In the genomic region with DNA sequence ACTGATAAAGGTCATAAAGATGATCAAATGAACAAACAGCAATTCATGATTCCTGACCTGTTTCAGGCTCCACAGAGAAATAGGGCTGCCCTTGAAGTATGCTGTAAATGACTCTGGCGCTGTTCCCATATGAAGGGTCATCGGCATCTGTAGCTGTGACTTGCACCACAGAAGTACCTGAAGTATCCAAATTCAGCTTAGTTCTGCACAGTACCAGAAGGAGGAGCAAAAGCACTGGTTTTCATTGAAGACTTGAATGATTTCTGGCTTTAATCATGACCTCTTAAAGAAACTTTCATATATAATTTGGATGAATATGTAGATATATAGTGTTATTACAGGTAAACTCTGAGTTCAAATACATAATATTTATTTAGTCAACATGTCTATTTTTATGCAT, we compare ENCODE assay signal across 1 cellular context.
TF ChIP-seq lines count a peak whose summit lies in the region.

No MANE protein-coding gene starts in this region.

TF ChIP-seq in WTC11, 78 proteins besides CTCF, POLR2A, EP300 and RAD21:
- TF ChIP-seq, protein P1, sequence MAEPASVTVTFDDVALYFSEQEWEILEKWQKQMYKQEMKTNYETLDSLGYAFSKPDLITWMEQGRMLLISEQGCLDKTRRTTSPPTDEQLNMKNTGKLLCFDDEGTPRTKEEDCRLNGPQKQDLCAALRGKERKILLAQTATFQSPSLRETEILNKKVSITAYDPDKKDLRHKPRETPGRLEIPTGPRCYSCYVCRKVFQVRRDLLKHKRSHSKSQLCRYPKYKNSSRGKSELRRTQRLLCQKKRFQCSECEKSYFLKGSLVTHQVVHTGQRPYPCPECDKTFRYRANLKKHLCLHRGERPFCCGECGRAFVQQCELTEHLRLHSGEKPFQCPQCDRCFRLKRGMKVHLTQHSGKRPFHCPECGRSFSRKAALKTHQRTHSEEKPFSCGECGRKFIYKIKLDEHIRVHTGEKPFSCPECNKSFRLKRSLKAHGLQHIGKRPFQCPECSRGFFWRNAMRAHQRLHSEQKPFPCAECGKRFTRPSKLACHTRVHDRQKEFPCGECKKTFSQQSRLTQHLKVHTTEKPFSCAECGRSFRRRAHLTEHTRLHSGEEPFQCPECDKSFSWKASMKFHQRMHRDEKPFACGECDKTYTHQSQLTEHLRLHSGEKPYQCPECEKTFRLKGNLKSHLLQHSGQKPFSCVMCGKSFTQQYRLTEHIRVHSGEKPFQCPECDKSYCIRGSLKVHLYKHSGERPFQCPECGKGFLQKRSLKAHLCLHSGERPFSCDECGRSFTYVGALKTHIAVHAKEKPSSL (CRISPR knock-in tag; conservative IDR thresholded peaks at IDR 0.05), result no peak
- no peak for TF ChIP-seq NFE2L1 (CRISPR knock-in tag; IDR thresholded peaks at IDR 0.05)
- TF ChIP-seq ZMAT4 (CRISPR knock-in tag; IDR thresholded peaks at IDR 0.05), result no peak
- TF ChIP-seq ESRRA (CRISPR knock-in tag; IDR thresholded peaks at IDR 0.05; ENCODE audit: borderline replicate concordance), result no peak
- TF ChIP-seq MXD4 (CRISPR knock-in tag; IDR thresholded peaks at IDR 0.05; ENCODE audit: borderline replicate concordance), result no peak
- no peak for TF ChIP-seq PRDM15 (CRISPR knock-in tag; IDR thresholded peaks at IDR 0.05)
- TF ChIP-seq ATF3 (CRISPR knock-in tag; conservative IDR thresholded peaks at IDR 0.05), result no peak
- no peak for TF ChIP-seq ZNF671 (CRISPR knock-in tag; IDR thresholded peaks at IDR 0.05)
